17 cellular contexts compared by ENCODE assay signal in the genomic region with DNA sequence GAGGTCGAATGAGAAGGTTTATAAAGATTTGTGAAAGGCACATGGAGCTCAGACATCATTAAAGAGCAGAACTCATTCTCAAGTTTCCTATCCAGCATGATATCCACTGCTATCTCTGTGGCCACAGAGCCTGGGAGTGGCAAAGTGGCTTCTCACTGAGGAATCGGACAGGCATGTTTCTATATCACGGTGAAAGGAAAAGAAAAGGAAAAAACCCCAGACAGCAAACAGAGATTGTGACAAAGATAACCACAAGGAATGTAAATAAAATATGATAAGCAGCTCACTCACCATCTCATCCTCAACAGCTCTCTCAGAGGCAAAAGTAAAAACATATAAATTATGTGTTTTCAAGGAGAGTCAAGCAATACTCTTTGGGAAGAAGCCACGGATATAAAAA. TPM values are rescaled to one million over a fixed set of nuclear protein-coding genes. Genes with fewer than 3 reads are reported as not detected.
A peak's percentile ranks its signal among the peaks of the same experiment; 100 is the strongest.
DNase-seq lines count a peak whose midpoint lies in the region; ATAC-seq, FAIRE-seq and TF ChIP-seq lines count a peak whose summit lies in the region.
"Had no signal": no experiment of that assay in that cellular context is flagged by ENCODE, and none has a peak within 500 bp of the region (broad histone marks: within the 10 kb centered on the region; RNA-seq: fewer than 3 reads in every experiment).

No MANE protein-coding gene starts in this region.

- no peak overlapping the region for H3K4ac ChIP-seq in mesenchymal stem cell (ENCODE audit: low read depth in 1 of 2, low read length in 2 of 2)

- H3K14ac ChIP-seq in mesenchymal stem cell (ENCODE audit: low read length in 2 of 2), result no peak overlapping the region

- no peak overlapping the region for H3K27ac Mint-ChIP-seq in astrocyte (ENCODE audit: unreplicated experiment)
- H3K27ac Mint-ChIP-seq: activated T-helper 17 cell treated with anti-CD3 and anti-CD28 coated beads, Interleukin-2, amount 50 U/mL, for 72 hours; CD8-positive, alpha-beta memory T cell; H9; stimulated activated naive CD8-positive, alpha-beta T cell treated with anti-CD3 and anti-CD28 coated beads, Interleukin-15, Interleukin-2, amounts not matched to agents 100 ng/mL and 50 ng/mL, for 24 hours had no signal

- peaks cover 21% of the 10 kb centered on the region for H3K4me1 Mint-ChIP-seq in astrocyte (ENCODE audit: low read depth, unreplicated experiment)
- H3K4me1 Mint-ChIP-seq: activated T-helper 17 cell treated with anti-CD3 and anti-CD28 coated beads, Interleukin-2, amount 50 U/mL, for 72 hours had no signal

- H4K20me1 ChIP-seq in GM23248 (ENCODE audit: insufficient read depth) (no peaks in the 10 kb centered on the region), astrocyte (ENCODE audit: insufficient read depth, low read length) (peaks cover 6% of the 10 kb centered on the region)

- H3K36me3 Mint-ChIP-seq in astrocyte (ENCODE audit: low read depth, unreplicated experiment), result peaks cover 6% of the 10 kb centered on the region
- H3K36me3 Mint-ChIP-seq: CD8-positive, alpha-beta memory T cell had no signal

- H3K4me3 ChIP-seq in GM23248 (peak overlapping the region; percentile 43; the same call in 1 of the 2 replicates), astrocyte (ENCODE audit: insufficient read depth, low read depth, low read length) (no peak overlapping the region), mesenchymal stem cell (ENCODE audit: insufficient read depth in 1 of 2, low read depth in 1 of 2, low read length in 2 of 2) (peak overlapping the region in 1 of 2 experiments; percentile 84), thoracic aorta (peak overlapping the region; percentile 94)

- H2AFZ ChIP-seq in GM23248, result no peak overlapping the region
- H2AFZ ChIP-seq in astrocyte (ENCODE audit: low read depth, low read length), result no peak overlapping the region
- H2AFZ ChIP-seq in mesenchymal stem cell (ENCODE audit: low read depth, low read length), result no peak overlapping the region

- H2BK12ac ChIP-seq in mesenchymal stem cell (ENCODE audit: low read length in 2 of 2), result no peak overlapping the region

- no peak for FAIRE-seq in astrocyte (lab: Jason Lieb, UNC)

- H3K79me2 ChIP-seq in GM23248 (ENCODE audit: insufficient read depth) (no peaks in the 10 kb centered on the region), astrocyte (ENCODE audit: insufficient read depth, low read length) (no peaks in the 10 kb centered on the region)

- H4K8ac ChIP-seq in mesenchymal stem cell (ENCODE audit: low read length), result no peak overlapping the region

- H2BK120ac ChIP-seq in mesenchymal stem cell (ENCODE audit: low read depth, low read length), result no peak overlapping the region

- H3K4me1 ChIP-seq in GM23248 (ENCODE audit: insufficient read depth) (peaks cover 40% of the 10 kb centered on the region), astrocyte (ENCODE audit: insufficient read depth, low read length) (peaks cover 8% of the 10 kb centered on the region), mesenchymal stem cell (ENCODE audit: control insufficient read depth, insufficient read depth, low read depth, low read length) (peaks cover 4% of the 10 kb centered on the region), thoracic aorta (ENCODE audit: control insufficient read depth in 1 of 2, low read depth in 2 of 2) (peaks cover 13 to 54% of the 10 kb centered on the region in 2 donors)

- no peak overlapping the region for H2BK5ac ChIP-seq in mesenchymal stem cell (ENCODE audit: low read depth, low read length, poor library complexity, severe bottlenecking)

- peaks cover 18% of the 10 kb centered on the region for H3F3A ChIP-seq in GM23248 (ENCODE audit: insufficient read depth)

- no peak overlapping the region for H3K18ac ChIP-seq in mesenchymal stem cell (ENCODE audit: low read depth in 1 of 2, low read length in 2 of 2)

- no peaks in the 10 kb centered on the region for H3K9me2 ChIP-seq in GM23248 (ENCODE audit: insufficient read depth)

- H3K27me3 Mint-ChIP-seq in astrocyte (ENCODE audit: low read depth, unreplicated experiment), result peaks cover 4% of the 10 kb centered on the region

- H3K27me3 ChIP-seq in GM23248 (replicated peaks; ENCODE audit: insufficient read depth), result no peaks in the 10 kb centered on the region
- H3K27me3 ChIP-seq in astrocyte (ENCODE audit: insufficient read depth, low read length), result peaks cover 6% of the 10 kb centered on the region
- H3K27me3 ChIP-seq in mesenchymal stem cell (ENCODE audit: control insufficient read depth in 1 of 2, insufficient read depth in 1 of 2, low read length in 2 of 2), result no peaks in the 10 kb centered on the region
- no peaks in the 10 kb centered on the region for H3K27me3 ChIP-seq in thoracic aorta (replicated peaks; ENCODE audit: insufficient read depth)

- H3K79me1 ChIP-seq in mesenchymal stem cell (replicated peaks; ENCODE audit: low read length, poor library complexity, severe bottlenecking), result no peaks in the 10 kb centered on the region

- H3K4me2 ChIP-seq in GM23248 (ENCODE audit: unreplicated experiment) (peak overlapping the region; percentile 50), astrocyte (ENCODE audit: low read length) (no peak overlapping the region), mesenchymal stem cell (ENCODE audit: low read length, poor library complexity, severe bottlenecking) (no peak overlapping the region)

- WGBS in GM23248 (ENCODE audit: low coverage in 1 of 2, low lambda C conversion rate in 2 of 2, missing lambda C conversion rate in 2 of 2), 2 experiments, result 18 to 22% methylated on average over 4 of the region's 4 CpGs
- 56% methylated on average over 1 of the region's 4 CpGs for WGBS in mesenchymal stem cell

- H3K23ac ChIP-seq in mesenchymal stem cell (ENCODE audit: low read length in 2 of 2), result no peak overlapping the region

- peaks cover 1% of the 10 kb centered on the region for H3K9me3 Mint-ChIP-seq in astrocyte (ENCODE audit: unreplicated experiment)
- H3K9me3 Mint-ChIP-seq: activated T-helper 17 cell treated with anti-CD3 and anti-CD28 coated beads, Interleukin-2, amount 50 U/mL, for 72 hours; H9; stimulated activated naive CD8-positive, alpha-beta T cell treated with anti-CD3 and anti-CD28 coated beads, Interleukin-15, Interleukin-2, amounts not matched to agents 100 ng/mL and 50 ng/mL, for 24 hours had no signal

- H3K9ac ChIP-seq in GM23248 (no peak overlapping the region), astrocyte (ENCODE audit: low read length) (no peak overlapping the region), mesenchymal stem cell (ENCODE audit: low read length) (peak overlapping the region; percentile 83)

- ATAC-seq in thoracic aorta (ENCODE audit: insufficient number of reproducible peaks, low FRiP score, low read depth), result no peak
- ATAC-seq: activated T-helper 17 cell treated with anti-CD3 and anti-CD28 coated beads, Interleukin-2, amount 50 U/mL, for 72 hours had no signal

- H3K27ac ChIP-seq in GM23248 (no peak overlapping the region), astrocyte (ENCODE audit: low read depth, low read length) (no peak overlapping the region), mesenchymal stem cell (ENCODE audit: low read length, poor library complexity, severe bottlenecking) (no peak overlapping the region), thoracic aorta (peak overlapping the region; percentile 89 to 90)
- H3K27ac ChIP-seq: prostate gland had no signal

- in situ Hi-C loops in GM23248 (cut with MboI), result no loop called here

- DNase-seq in GM23248, result peak; percentile 49
- peak; percentile 48 for DNase-seq in astrocyte (ENCODE audit: low read depth)
- DNase-seq in mesenchymal stem cell, result peak; percentile 54
- DNase-seq in thoracic aorta (ENCODE audit: low spot score), result no peak
- no peak for DNase-seq in DMS153 treated with DMSO at 0.1 percent for 48 hours (lab: John Stamatoyannopoulos, UW; ENCODE audit: unreplicated experiment)
- DNase-seq in amygdala (lab: John Stamatoyannopoulos, UW), result no peak
- DNase-seq in NCI-H510A treated with DMSO at 0.1 percent for 48 hours (lab: John Stamatoyannopoulos, UW), result no peak
- no peak for DNase-seq in putamen (ENCODE audit: low spot score)
- DNase-seq: activated CD4-positive, alpha-beta T cell treated with anti-CD3 and anti-CD28 coated beads for 48 hours; CD8-positive, alpha-beta memory T cell; H9; NCI-H2227 treated with DMSO at 0.1 percent for 48 hours; OCI-M1; T-helper 2 cell had no signal

- H3K9me3 ChIP-seq in GM23248 (ENCODE audit: low read depth), result no peaks in the 10 kb centered on the region
- H3K9me3 ChIP-seq in astrocyte (ENCODE audit: insufficient read depth, low read depth, low read length), result no peaks in the 10 kb centered on the region
- H3K9me3 ChIP-seq in mesenchymal stem cell (ENCODE audit: control insufficient read depth, low read length), result no peaks in the 10 kb centered on the region
- no peaks in the 10 kb centered on the region for H3K9me3 ChIP-seq in thoracic aorta
- H3K9me3 ChIP-seq: prostate gland had no signal

- no peak overlapping the region for H4K91ac ChIP-seq in mesenchymal stem cell (ENCODE audit: low read length)

- no peak for TF ChIP-seq CTCF in astrocyte (IDR thresholded peaks at IDR 0.05; ENCODE audit: insufficient read depth, low read depth, low read length)
- TF ChIP-seq CTCF in thoracic aorta (IDR thresholded peaks at IDR 0.05), result no peak

- H3K36me3 ChIP-seq in GM23248 (ENCODE audit: low read depth), result no peaks in the 10 kb centered on the region
- H3K36me3 ChIP-seq in astrocyte (ENCODE audit: insufficient read depth, low read length), result no peaks in the 10 kb centered on the region
- no peaks in the 10 kb centered on the region for H3K36me3 ChIP-seq in mesenchymal stem cell (ENCODE audit: control insufficient read depth in 1 of 2, insufficient read depth in 2 of 2, low read depth in 1 of 2, low read length in 2 of 2)
- no peaks in the 10 kb centered on the region for H3K36me3 ChIP-seq in thoracic aorta
- H3K36me3 ChIP-seq: prostate gland had no signal

- peak overlapping the region; percentile 40 for H3K4me3 Mint-ChIP-seq in astrocyte (ENCODE audit: unreplicated experiment)
- H3K4me3 Mint-ChIP-seq: activated T-helper 17 cell treated with anti-CD3 and anti-CD28 coated beads, Interleukin-2, amount 50 U/mL, for 72 hours; CD8-positive, alpha-beta memory T cell; H9; stimulated activated naive CD8-positive, alpha-beta T cell treated with anti-CD3 and anti-CD28 coated beads, Interleukin-15, Interleukin-2, amounts not matched to agents 100 ng/mL and 50 ng/mL, for 24 hours had no signal

- no peak overlapping the region for H2AK5ac ChIP-seq in mesenchymal stem cell (ENCODE audit: low read length, severe bottlenecking)

- no peak overlapping the region for H2BK15ac ChIP-seq in mesenchymal stem cell (ENCODE audit: low read depth, poor library complexity, severe bottlenecking)

RNA-seq across cellular contexts. Expression of a gene that starts 2.5 kb away (rescaled TPM):
- 4.9 and 5.9 TPM in 2 replicates for total RNA-seq in GM23248 (2014; rRNA removed; shearing (Covaris generic))
- 8.6 and 9.6 TPM in 2 replicates for polyA plus RNA-seq in GM23248 (2016; fragmentation: Nextera tagmentation; extraction: Ambion mirVana)
- total RNA-seq in astrocyte (10.7 and 13.6 TPM in 2 replicates), thoracic aorta (100 to 1,000 TPM in 1 of 2 donors, 10 to 100 TPM in 1; 66.2 to 109 TPM)
- polyA plus RNA-seq in mesenchymal stem cell (2013, experiment 1 of 2), result 7.7 TPM
- polyA plus RNA-seq in mesenchymal stem cell (2013, experiment 2 of 2), result 7.5 TPM
- total RNA-seq: activated T-helper 17 cell treated with anti-CD3 and anti-CD28 coated beads, Interleukin-2, amount 50 U/mL, for 72 hours; CD8-positive, alpha-beta memory T cell had no signal
- polyA plus RNA-seq: CD8-positive, alpha-beta memory T cell had no signal

Comparison
In these comparisons a context has a peak if more than half of its experiments do, and no peak if none do; other contexts are left out.
1. DNase-seq: peak in GM23248 (single experiment), astrocyte (single experiment) and mesenchymal stem cell (single experiment); none in thoracic aorta (single experiment), DMS153 treated with DMSO at 0.1 percent for 48 hours (single experiment), amygdala (0 of 56), NCI-H510A treated with DMSO at 0.1 percent for 48 hours (single experiment) and putamen (single experiment).
2. H3K27ac ChIP-seq: peak in thoracic aorta (2 of 2); none in GM23248 (single experiment), astrocyte (single experiment) and mesenchymal stem cell (single experiment).